Comparison of ENCODE assay signal across 1 cellular context in the genomic region with DNA sequence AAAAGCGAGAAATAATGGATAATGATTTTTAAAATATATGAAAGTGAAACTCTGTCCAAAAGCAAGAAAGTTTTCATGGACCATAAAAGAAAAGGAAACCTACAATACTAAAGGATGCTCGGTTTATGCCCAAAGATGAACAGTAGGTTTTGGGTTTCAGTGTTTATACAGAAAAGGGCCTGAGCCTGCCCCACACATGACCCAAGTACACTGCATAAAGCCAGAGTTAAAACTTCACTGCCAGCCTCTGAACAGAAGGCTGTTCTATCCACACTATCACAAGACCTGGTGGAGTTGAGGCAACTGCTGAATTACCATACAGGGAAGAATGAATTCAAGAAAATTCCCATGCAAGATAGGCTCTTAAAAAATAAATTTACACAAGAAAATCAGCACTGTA.
TF ChIP-seq lines count a peak whose summit lies in the region.

No MANE protein-coding gene starts in this region.

TF ChIP-seq in HEK293, 187 proteins besides CTCF, POLR2A, EP300 and RAD21 (continued from another document):
- TF ChIP-seq ZNF707 (tag by site-specific recombination; IDR thresholded peaks at IDR 0.05) (no peak), TRIM28 (IDR thresholded peaks at IDR 0.05; ENCODE audit: borderline replicate concordance, low read length) (no peak), ZNF623 (tag by site-specific recombination; IDR thresholded peaks at IDR 0.05) (no peak), FEZF1 (tag by site-specific recombination; IDR thresholded peaks at IDR 0.05) (peak; percentile 86), ZNF596 (tag by site-specific recombination; IDR thresholded peaks at IDR 0.05) (no peak), ZNF624 (tag by site-specific recombination; IDR thresholded peaks at IDR 0.05) (no peak), OVOL3 (tag by site-specific recombination; IDR thresholded peaks at IDR 0.05) (no peak), KLF10 (tag by site-specific recombination; IDR thresholded peaks at IDR 0.05) (no peak), SP7 (tag by site-specific recombination; IDR thresholded peaks at IDR 0.05) (no peak), ZNF341 (tag by site-specific recombination; IDR thresholded peaks at IDR 0.05; ENCODE audit: low read depth) (peak; percentile 51; the same call in 1 of the 2 replicates)
- TF ChIP-seq, protein P1, sequence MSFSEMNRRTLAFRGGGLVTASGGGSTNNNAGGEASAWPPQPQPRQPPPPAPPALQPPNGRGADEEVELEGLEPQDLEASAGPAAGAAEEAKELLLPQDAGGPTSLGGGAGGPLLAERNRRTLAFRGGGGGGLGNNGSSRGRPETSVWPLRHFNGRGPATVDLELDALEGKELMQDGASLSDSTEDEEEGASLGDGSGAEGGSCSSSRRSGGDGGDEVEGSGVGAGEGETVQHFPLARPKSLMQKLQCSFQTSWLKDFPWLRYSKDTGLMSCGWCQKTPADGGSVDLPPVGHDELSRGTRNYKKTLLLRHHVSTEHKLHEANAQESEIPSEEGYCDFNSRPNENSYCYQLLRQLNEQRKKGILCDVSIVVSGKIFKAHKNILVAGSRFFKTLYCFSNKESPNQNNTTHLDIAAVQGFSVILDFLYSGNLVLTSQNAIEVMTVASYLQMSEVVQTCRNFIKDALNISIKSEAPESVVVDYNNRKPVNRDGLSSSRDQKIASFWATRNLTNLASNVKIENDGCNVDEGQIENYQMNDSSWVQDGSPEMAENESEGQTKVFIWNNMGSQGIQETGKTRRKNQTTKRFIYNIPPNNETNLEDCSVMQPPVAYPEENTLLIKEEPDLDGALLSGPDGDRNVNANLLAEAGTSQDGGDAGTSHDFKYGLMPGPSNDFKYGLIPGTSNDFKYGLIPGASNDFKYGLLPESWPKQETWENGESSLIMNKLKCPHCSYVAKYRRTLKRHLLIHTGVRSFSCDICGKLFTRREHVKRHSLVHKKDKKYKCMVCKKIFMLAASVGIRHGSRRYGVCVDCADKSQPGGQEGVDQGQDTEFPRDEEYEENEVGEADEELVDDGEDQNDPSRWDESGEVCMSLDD (tag by site-specific recombination; IDR thresholded peaks at IDR 0.05): no peak
- TF ChIP-seq, protein P2, sequence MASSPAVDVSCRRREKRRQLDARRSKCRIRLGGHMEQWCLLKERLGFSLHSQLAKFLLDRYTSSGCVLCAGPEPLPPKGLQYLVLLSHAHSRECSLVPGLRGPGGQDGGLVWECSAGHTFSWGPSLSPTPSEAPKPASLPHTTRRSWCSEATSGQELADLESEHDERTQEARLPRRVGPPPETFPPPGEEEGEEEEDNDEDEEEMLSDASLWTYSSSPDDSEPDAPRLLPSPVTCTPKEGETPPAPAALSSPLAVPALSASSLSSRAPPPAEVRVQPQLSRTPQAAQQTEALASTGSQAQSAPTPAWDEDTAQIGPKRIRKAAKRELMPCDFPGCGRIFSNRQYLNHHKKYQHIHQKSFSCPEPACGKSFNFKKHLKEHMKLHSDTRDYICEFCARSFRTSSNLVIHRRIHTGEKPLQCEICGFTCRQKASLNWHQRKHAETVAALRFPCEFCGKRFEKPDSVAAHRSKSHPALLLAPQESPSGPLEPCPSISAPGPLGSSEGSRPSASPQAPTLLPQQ (tag by site-specific recombination; IDR thresholded peaks at IDR 0.05): no peak
